Comparison of ENCODE assay signal across 1 cellular context in genomic region chr16:2156849-2157224, GRCh38.
TF ChIP-seq lines count a peak whose summit lies in the region.

No MANE protein-coding gene starts in this region.

TF ChIP-seq in GM12878, 131 proteins besides CTCF, POLR2A, EP300 and RAD21:
- no peak for TF ChIP-seq BHLHE40 (IDR thresholded peaks at IDR 0.05; ENCODE audit: borderline replicate concordance in 1 of 2, low read depth in 2 of 2, low read length in 1 of 2)
- TF ChIP-seq DPF2 (IDR thresholded peaks at IDR 0.05) = no peak
- TF ChIP-seq GATAD2B (conservative IDR thresholded peaks at IDR 0.05; ENCODE audit: low read depth) = no peak
- TF ChIP-seq ZBTB40 (IDR thresholded peaks at IDR 0.05; ENCODE audit: borderline replicate concordance) = no peak
- TF ChIP-seq JUND (IDR thresholded peaks at IDR 0.05; ENCODE audit: low read depth, low read length) = no peak
- TF ChIP-seq SMAD5 (IDR thresholded peaks at IDR 0.05; ENCODE audit: low read depth) = no peak
- no peak for TF ChIP-seq CBX5 (IDR thresholded peaks at IDR 0.05; ENCODE audit: low read depth)
- TF ChIP-seq RELA (IDR thresholded peaks at IDR 0.05; ENCODE audit: borderline replicate concordance, partially characterized antibody) = no peak
